12 cellular contexts compared by ENCODE assay signal in the genomic region with DNA sequence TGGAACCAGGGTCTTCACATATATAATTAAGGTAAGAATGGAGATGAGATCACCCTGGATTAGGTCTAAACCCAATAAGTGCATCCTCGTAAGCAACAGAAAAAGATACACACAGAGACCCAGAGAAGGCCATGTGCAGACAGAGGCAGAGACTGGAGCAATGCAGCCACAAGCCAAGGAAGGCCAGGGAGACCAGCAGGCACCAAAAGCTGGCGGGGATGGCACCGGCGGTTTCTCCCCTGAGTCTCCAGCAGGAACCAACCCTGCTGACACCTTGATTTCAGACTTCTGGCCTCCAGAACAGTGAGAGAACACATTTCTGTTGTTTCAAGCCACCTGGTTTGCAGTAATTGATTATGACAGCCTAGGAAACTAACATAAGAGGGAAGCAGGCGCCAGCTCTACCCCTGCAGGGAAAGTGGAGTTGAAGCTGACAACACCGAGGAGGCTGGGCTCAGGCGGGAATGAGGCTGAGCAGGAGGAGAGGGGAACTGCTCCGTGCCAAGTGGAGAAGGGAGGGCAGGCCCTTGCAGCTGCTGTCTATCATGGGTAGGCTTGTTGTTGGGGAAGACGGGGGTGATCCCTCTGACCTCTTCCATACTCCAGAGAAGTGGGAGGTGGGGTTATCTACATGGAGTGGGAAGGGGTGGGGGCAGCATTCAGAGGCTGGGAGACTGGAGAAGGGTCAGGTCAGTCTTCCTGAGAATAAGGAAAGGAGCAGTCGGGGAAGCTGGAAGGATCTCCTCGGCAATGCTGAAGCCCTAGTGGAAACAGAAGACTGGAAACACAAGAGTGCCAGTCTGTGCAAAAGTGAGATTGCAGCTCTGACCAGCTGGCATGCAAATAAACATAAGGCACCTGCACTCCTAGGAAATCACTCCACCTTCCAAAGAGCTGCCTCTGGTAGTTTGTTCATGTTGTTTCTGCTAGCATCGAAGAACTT.
DNase-seq lines count a peak whose midpoint lies in the region; ATAC-seq and TF ChIP-seq lines count a peak whose summit lies in the region.
"Had no signal": no experiment of that assay in that cellular context is flagged by ENCODE, and none has a peak within 500 bp of the region (broad histone marks: within the 10 kb centered on the region; RNA-seq: fewer than 3 reads in every experiment).

No MANE protein-coding gene starts in this region.

- ATAC-seq in mucosa of descending colon (peak; percentile 36), GM18511 (IDR thresholded peaks at IDR 0.05; ENCODE audit: unreplicated experiment) (no peak), GM19035 (IDR thresholded peaks at IDR 0.05; ENCODE audit: unreplicated experiment) (no peak), HG03175 (IDR thresholded peaks at IDR 0.05; ENCODE audit: unreplicated experiment) (no peak)

- no peak overlapping the region for H3K4me3 ChIP-seq in mucosa of descending colon
- H3K4me3 ChIP-seq: colonic mucosa had no signal

- DNase-seq in DMS 273 treated with DMSO at 0.1 percent for 48 hours (lab: John Stamatoyannopoulos, UW), result peak; percentile 41
- DNase-seq in NCI-H1092 treated with DMSO at 0.1 percent for 48 hours (lab: John Stamatoyannopoulos, UW), result peak; percentile 59
- DNase-seq in SHP77 treated with DMSO at 0.1 percent for 48 hours (lab: John Stamatoyannopoulos, UW), result peak; percentile 11
- no peak for DNase-seq in mucosa of descending colon
- no peak for DNase-seq in stimulated activated CD8-positive, alpha-beta memory T cell treated with anti-CD3 and anti-CD28 coated beads, Interleukin-4, amount 100 ng/mL, for 48 hours
- DNase-seq: activated CD8-positive, alpha-beta memory T cell treated with anti-CD3 and anti-CD28 coated beads, Interleukin-2, amount 50 U/mL, for 4 hours; colonic mucosa; DND-41; stimulated activated CD4-positive, alpha-beta T cell treated with anti-CD3 and anti-CD28 coated beads, Interleukin-12 subunit alpha, Interleukin-12 subunit beta, amount 100 ng/mL, for 4 hours had no signal

- H3K9me3 ChIP-seq in mucosa of descending colon, result no peaks in the 10 kb centered on the region
- H3K9me3 ChIP-seq: colonic mucosa had no signal

- no peaks in the 10 kb centered on the region for H3K4me1 ChIP-seq in mucosa of descending colon (ENCODE audit: low read depth)
- H3K4me1 ChIP-seq: colonic mucosa had no signal

- H3K36me3 ChIP-seq in mucosa of descending colon (ENCODE audit: low read depth), result no peaks in the 10 kb centered on the region
- H3K36me3 ChIP-seq: colonic mucosa had no signal

- intact Hi-C loops in mucosa of descending colon (cut with DNase I, micrococcal nuclease), result no loop called here

- no peak for TF ChIP-seq CTCF in mucosa of descending colon (IDR thresholded peaks at IDR 0.05)

Comparison
In these comparisons a context has a peak if more than half of its experiments do, and no peak if none do; other contexts are left out.
1. DNase-seq: peak in DMS 273 treated with DMSO at 0.1 percent for 48 hours (single experiment), NCI-H1092 treated with DMSO at 0.1 percent for 48 hours (single experiment) and SHP77 treated with DMSO at 0.1 percent for 48 hours (single experiment); none in mucosa of descending colon (0 of 3) and stimulated activated CD8-positive, alpha-beta memory T cell treated with anti-CD3 and anti-CD28 coated beads, Interleukin-4, amount 100 ng/mL, for 48 hours (single experiment).